In the genomic region with DNA sequence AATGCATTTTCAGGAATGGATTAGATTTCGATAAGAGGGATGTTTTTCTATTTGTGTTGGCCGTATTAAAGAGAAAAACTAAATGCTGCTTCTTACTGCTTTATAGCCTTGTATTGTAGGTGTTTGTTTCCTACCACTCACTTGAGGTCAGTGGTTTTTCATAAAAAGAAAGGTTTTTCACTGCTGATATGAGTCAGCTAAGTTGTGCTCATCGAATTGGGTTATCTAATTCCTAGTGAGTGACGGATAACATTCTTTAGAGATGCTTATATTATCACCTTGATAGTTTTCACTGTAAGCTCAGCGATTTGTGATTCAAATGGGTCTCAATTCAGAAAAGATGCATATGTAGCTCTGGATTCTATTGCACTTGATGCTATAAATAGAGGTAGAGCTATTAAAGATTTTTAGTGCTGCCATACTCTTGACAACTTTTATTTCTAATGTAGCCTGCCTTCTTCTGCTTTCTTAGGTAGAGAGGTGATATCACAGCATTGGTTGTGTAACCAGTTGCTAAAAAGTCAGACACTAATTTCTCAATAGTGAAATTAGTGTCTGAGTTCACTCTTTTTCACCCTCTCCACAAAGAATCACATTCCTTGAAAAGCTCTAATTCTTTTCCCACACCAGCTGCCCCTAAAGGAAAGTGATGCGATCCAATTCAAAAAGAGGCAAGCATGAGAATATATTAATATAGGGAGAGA, we compare ENCODE assay signal across 12 cellular contexts.
DNase-seq lines count a peak whose midpoint lies in the region; ATAC-seq, FAIRE-seq and TF ChIP-seq lines count a peak whose summit lies in the region.
"Had no signal": no experiment of that assay in that cellular context is flagged by ENCODE, and none has a peak within 500 bp of the region (broad histone marks: within the 10 kb centered on the region; RNA-seq: fewer than 3 reads in every experiment).

No MANE protein-coding gene starts in this region.

- H3K27me3 Mint-ChIP-seq in GM23338 (ENCODE audit: insufficient read depth, low read depth, poor library complexity), result peaks cover 1% of the 10 kb centered on the region

- peaks cover 62% of the 10 kb centered on the region for H3K4me1 Mint-ChIP-seq in GM23338

- SMC1A ChIA-PET in GM12878 (lab: Charles Lee; ENCODE audit: uncharacterized antibody, unreplicated experiment), result no interaction called here

- H3K27ac Mint-ChIP-seq in GM23338, result peak overlapping the region; percentile 82
- H3K27ac Mint-ChIP-seq: activated T-cell treated with anti-CD3 and anti-CD28 coated beads, Interleukin-2, amount 50 U/mL, for 72 hours had no signal

- H3K9me3 Mint-ChIP-seq in GM23338, result peaks cover 17% of the 10 kb centered on the region
- H3K9me3 Mint-ChIP-seq: activated T-cell treated with anti-CD3 and anti-CD28 coated beads, Interleukin-2, amount 50 U/mL, for 72 hours had no signal

- H3K9me3 ChIP-seq in HUES6 (ENCODE audit: control insufficient read depth, insufficient read depth, low read depth, low read length), result peaks cover 3% of the 10 kb centered on the region
- no peaks in the 10 kb centered on the region for H3K9me3 ChIP-seq in GM12878 (replicated peaks; ENCODE audit: control insufficient read depth, insufficient read depth, low read length)
- H3K9me3 ChIP-seq: MG63, prostate gland had no signal

- TF ChIP-seq RAD21 in GM12878 (IDR thresholded peaks at IDR 0.05; ENCODE audit: insufficient read depth, low read depth, low read length), result no peak

- in situ Hi-C loops in ACHN (cut with HindIII; ENCODE audit: low pct_ligation_motif_present, low pct_unique_long_range_greater_than_20kb, low sequenced_read_pairs), result no loop called here
- in situ Hi-C loops in GM12878 (cut with MboI), result no loop called here

- CTCF ChIA-PET in GM12878 (lab: Yijun Ruan, JAX), result no interaction called here

- no peaks in the 10 kb centered on the region for H3K9me2 ChIP-seq in GM23338 (ENCODE audit: insufficient read depth)

- H3K36me3 Mint-ChIP-seq in GM23338 (ENCODE audit: low read depth), result peaks cover 21% of the 10 kb centered on the region

- TF ChIP-seq CTCF in GM23338 (conservative IDR thresholded peaks at IDR 0.05; ENCODE audit: low read depth in 2 of 2) (no peak), GM12878 (IDR thresholded peaks at IDR 0.05 in 2 of 3, conservative IDR thresholded peaks at IDR 0.05 in 1 of 3; ENCODE audit: control insufficient read depth in 2 of 3, extremely low read depth in 1 of 3, insufficient read depth in 1 of 3, low read depth in 3 of 3, low read length in 3 of 3) (no peak)

- H3K9ac ChIP-seq in HUES6 (ENCODE audit: low read length) (no peak overlapping the region), GM12878 (ENCODE audit: control insufficient read depth, insufficient read depth, low read length) (no peak overlapping the region)

- H3K79me2 ChIP-seq in GM23338 (replicated peaks; ENCODE audit: insufficient read depth), result peaks cover 90% of the 10 kb centered on the region
- no peaks in the 10 kb centered on the region for H3K79me2 ChIP-seq in GM12878 (ENCODE audit: control insufficient read depth, insufficient read depth, low read length)

- no TSS peak for BruUV-seq in GM12878 (replicated peaks; lab: Mats Ljungman, UMichigan)

- H3K27me3 ChIP-seq in GM23338 (ENCODE audit: insufficient read depth) (no peaks in the 10 kb centered on the region), HUES6 (ENCODE audit: control insufficient read depth, insufficient read depth, low read length) (no peaks in the 10 kb centered on the region), GM12878 (replicated peaks in 1 of 2; ENCODE audit: control insufficient read depth in 2 of 2, insufficient read depth in 2 of 2, low read length in 1 of 2) (no peaks in the 10 kb centered on the region)
- H3K27me3 ChIP-seq: MG63 had no signal

- H3K4me1 ChIP-seq in GM23338 (ENCODE audit: insufficient read depth), result peaks cover 63% of the 10 kb centered on the region
- H3K4me1 ChIP-seq in HUES6 (ENCODE audit: control insufficient read depth, insufficient read depth, low read length), result peaks cover 66% of the 10 kb centered on the region
- H3K4me1 ChIP-seq in GM12878 (ENCODE audit: control insufficient read depth, insufficient read depth, low read length), result no peaks in the 10 kb centered on the region
- H3K4me1 ChIP-seq: prostate gland had no signal

- peak; percentile 85 for DNase-seq in ACHN
- no peak for DNase-seq in GM23338 (ENCODE audit: low spot score)
- DNase-seq in GM12878 (ENCODE audit: low read depth, low spot score), result no peak
- DNase-seq in stimulated activated naive CD8-positive, alpha-beta T cell treated with anti-CD3 and anti-CD28 coated beads, Interleukin-15, Interleukin-2, amounts not matched to agents 100 U/mL and 50 U/mL, for 24 hours, result no peak
- DNase-seq in C1 segment of cervical spinal cord (lab: John Stamatoyannopoulos, UW), result no peak
- DNase-seq in NCI-H2196 treated with DMSO at 0.1 percent for 48 hours (lab: John Stamatoyannopoulos, UW; ENCODE audit: unreplicated experiment), result no peak
- no peak for DNase-seq in stimulated activated CD8-positive, alpha-beta memory T cell treated with anti-CD3 and anti-CD28 coated beads, Interleukin-4, amount 100 ng/mL, for 48 hours
- DNase-seq: activated T-cell treated with anti-CD3 and anti-CD28 coated beads, Interleukin-2, amount 50 U/mL, for 72 hours; MG63 had no signal

- TF ChIP-seq EP300 in GM12878 (IDR thresholded peaks at IDR 0.05; ENCODE audit: borderline replicate concordance in 1 of 2, control insufficient read depth in 1 of 2, low read depth in 2 of 2, low read length in 2 of 2), result peak in 1 of 2 experiments; percentile 31; a peak in 1 of 4 replicates

- RAD21 ChIA-PET in GM12878 (lab: Charles Lee; ENCODE audit: unreplicated experiment), result interaction anchor here (0.6 kb wide), 1 partner anchor 53 kb away, joined by 3 read pairs; no protein-coding TSS in a partner anchor

- no peaks in the 10 kb centered on the region for H4K20me1 ChIP-seq in GM23338 (replicated peaks; ENCODE audit: insufficient read depth)
- H4K20me1 ChIP-seq in GM12878 (ENCODE audit: control insufficient read depth, insufficient read depth), result no peaks in the 10 kb centered on the region

- H3K4me2 ChIP-seq in GM23338, result 0 out of 2 replicates have a peak overlapping the region, but pooled peaks have one; percentile 2
- no peak overlapping the region for H3K4me2 ChIP-seq in GM12878 (ENCODE audit: control insufficient read depth, insufficient read depth)

- H3K27ac ChIP-seq in GM23338 (ENCODE audit: low read depth), result peak overlapping the region; percentile 63
- H3K27ac ChIP-seq in HUES6 (ENCODE audit: low read depth, low read length), result peak overlapping the region; percentile 23
- no peak overlapping the region for H3K27ac ChIP-seq in GM12878 (ENCODE audit: control insufficient read depth, insufficient read depth)
- H3K27ac ChIP-seq: prostate gland had no signal

- H3K4me3 ChIP-seq in GM23338 (no peak overlapping the region), HUES6 (ENCODE audit: low read depth, low read length) (no peak overlapping the region), GM12878 (no peak overlapping the region)
- H3K4me3 ChIP-seq: MG63, prostate gland had no signal

- no peaks in the 10 kb centered on the region for H3F3A ChIP-seq in GM23338 (replicated peaks; ENCODE audit: low read depth)

- H2AFZ ChIP-seq in GM23338 (no peak overlapping the region), GM12878 (ENCODE audit: control insufficient read depth, low read depth, low read length) (no peak overlapping the region)

- FAIRE-seq in GM12878 (lab: Jason Lieb, UNC), result no peak

- intact Hi-C loops in GM12878 (cut with micrococcal nuclease; ENCODE audit: unreplicated experiment), result no loop called here

- H3K36me3 ChIP-seq in GM23338 (ENCODE audit: insufficient read depth), result no peaks in the 10 kb centered on the region
- no peaks in the 10 kb centered on the region for H3K36me3 ChIP-seq in HUES6 (ENCODE audit: control insufficient read depth, insufficient read depth, low read length)
- H3K36me3 ChIP-seq in GM12878 (ENCODE audit: control insufficient read depth in 2 of 2, insufficient read depth in 2 of 2, low read length in 1 of 2), result no peaks in the 10 kb centered on the region
- H3K36me3 ChIP-seq: MG63, prostate gland had no signal

- 24% methylated on average over 6 of the region's 6 CpGs for WGBS in GM12878 (ENCODE audit: insufficient coverage, insufficient replicate concordance, low lambda C conversion rate, missing lambda C conversion rate)

- no peak for TF ChIP-seq POLR2A in GM12878 (IDR thresholded peaks at IDR 0.05; ENCODE audit: low read depth, low read length)

- ATAC-seq in GM23338 (no peak), GM12878 (peak; percentile 91)
- ATAC-seq in stimulated activated naive CD8-positive, alpha-beta T cell treated with anti-CD3 and anti-CD28 coated beads, Interleukin-15, Interleukin-2, amounts not matched to agents 100 U/mL and 50 U/mL, for 24 hours, result no peak
- ATAC-seq: activated T-cell treated with anti-CD3 and anti-CD28 coated beads, Interleukin-2, amount 50 U/mL, for 72 hours; HCT116 had no signal

- no peak overlapping the region for H3K4me3 Mint-ChIP-seq in GM23338
- H3K4me3 Mint-ChIP-seq: activated T-cell treated with anti-CD3 and anti-CD28 coated beads, Interleukin-2, amount 50 U/mL, for 72 hours had no signal

- POLR2A ChIA-PET in GM12878 (lab: Charles Lee), result no interaction called here

TF ChIP-seq in GM23338, 12 proteins besides CTCF, POLR2A, EP300 and RAD21 (continues in another document):
- no peak for TF ChIP-seq EZH2 (IDR thresholded peaks at IDR 0.05; ENCODE audit: low read depth, unreplicated experiment)
- no peak for TF ChIP-seq EZH2phosphoT487 (IDR thresholded peaks at IDR 0.05; ENCODE audit: unreplicated experiment)
- TF ChIP-seq, protein P1, sequence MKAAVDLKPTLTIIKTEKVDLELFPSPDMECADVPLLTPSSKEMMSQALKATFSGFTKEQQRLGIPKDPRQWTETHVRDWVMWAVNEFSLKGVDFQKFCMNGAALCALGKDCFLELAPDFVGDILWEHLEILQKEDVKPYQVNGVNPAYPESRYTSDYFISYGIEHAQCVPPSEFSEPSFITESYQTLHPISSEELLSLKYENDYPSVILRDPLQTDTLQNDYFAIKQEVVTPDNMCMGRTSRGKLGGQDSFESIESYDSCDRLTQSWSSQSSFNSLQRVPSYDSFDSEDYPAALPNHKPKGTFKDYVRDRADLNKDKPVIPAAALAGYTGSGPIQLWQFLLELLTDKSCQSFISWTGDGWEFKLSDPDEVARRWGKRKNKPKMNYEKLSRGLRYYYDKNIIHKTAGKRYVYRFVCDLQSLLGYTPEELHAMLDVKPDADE (IDR thresholded peaks at IDR 0.05), result no peak

TF ChIP-seq in GM12878, 131 proteins besides CTCF, POLR2A, EP300 and RAD21 (continues in another document):
- TF ChIP-seq RCOR1 (conservative IDR thresholded peaks at IDR 0.05; ENCODE audit: low read depth, low read length), result no peak
- no peak for TF ChIP-seq BMI1 (IDR thresholded peaks at IDR 0.05; ENCODE audit: borderline replicate concordance)
